ENCODE assay signal across 8 cellular contexts in genomic region chr16:30417447-30418349, GRCh38. TPM values are rescaled to one million over a fixed set of nuclear protein-coding genes. Genes with fewer than 3 reads are reported as not detected.
A peak's percentile ranks its signal among the peaks of the same experiment; 100 is the strongest.
DNase-seq lines count a peak whose midpoint lies in the region; ATAC-seq lines count a peak whose summit lies in the region.

No MANE protein-coding gene starts in this region.

- peaks cover 28% of the 10 kb centered on the region for H3K36me3 Mint-ChIP-seq in activated naive CD4-positive, alpha-beta T cell treated with anti-CD3 and anti-CD28 coated beads for 36 hours (ENCODE audit: low read depth)

- ATAC-seq in GM21360 (IDR thresholded peaks at IDR 0.05; ENCODE audit: unreplicated experiment): peak; percentile 80

- intact Hi-C loops in activated naive CD4-positive, alpha-beta T cell treated with anti-CD3 and anti-CD28 coated beads for 36 hours (cut with micrococcal nuclease): no loop called here

- 2% methylated on average over 142 of the region's 142 CpGs for WGBS in HUES64

- H3K9me3 Mint-ChIP-seq in activated naive CD4-positive, alpha-beta T cell treated with anti-CD3 and anti-CD28 coated beads for 36 hours: no peaks in the 10 kb centered on the region

- H3K4me1 ChIP-seq in HUES64 (ENCODE audit: insufficient read depth, low read length): 0 out of 2 replicates have a peak, but pooled peaks cover 4% of the 10 kb centered on the region

- CTCF ChIA-PET in activated naive CD4-positive, alpha-beta T cell treated with anti-CD3 and anti-CD28 coated beads for 36 hours (lab: Charles Lee): interaction anchor here (1.0 to 4.0 kb wide), 9 partner anchors 9 to 325 kb away, joined by 3 to 27 read pairs (median 4); partner anchors contain the start of genes DCTPP1 and ZNF771

- H3K4me1 Mint-ChIP-seq in activated naive CD4-positive, alpha-beta T cell treated with anti-CD3 and anti-CD28 coated beads for 36 hours (ENCODE audit: low read depth): peaks cover 31% of the 10 kb centered on the region

- H3K4me3 ChIP-seq in HUES64 (ENCODE audit: low read length): peak overlapping the region; percentile 56

- H3K9ac ChIP-seq in HUES64 (ENCODE audit: low read depth, low read length): peak overlapping the region; percentile 64

- peaks cover 41% of the 10 kb centered on the region for H3K36me3 ChIP-seq in HUES64 (ENCODE audit: insufficient read depth, low read length)

- DNase-seq in Caki2 (ENCODE audit: low read depth) (peak; percentile 98), SHP77 (lab: John Stamatoyannopoulos, UW) (peak; percentile 96 to 97), germinal center (ENCODE audit: low spot score) (peak; percentile 90), occipital lobe (lab: John Stamatoyannopoulos, UW) (peak; percentile 82), superior temporal gyrus (ENCODE audit: extremely low spot score) (peak; percentile 81)
- peak; percentile 85 for DNase-seq in activated naive CD4-positive, alpha-beta T cell treated with anti-CD3 and anti-CD28 coated beads for 36 hours

- in situ Hi-C loops in Caki2 (cut with HindIII; ENCODE audit: low pct_unique_long_range_greater_than_20kb, low sequenced_read_pairs): no loop called here

- H3K27ac Mint-ChIP-seq in activated naive CD4-positive, alpha-beta T cell treated with anti-CD3 and anti-CD28 coated beads for 36 hours: no peak overlapping the region

- no peaks in the 10 kb centered on the region for H3K27me3 Mint-ChIP-seq in activated naive CD4-positive, alpha-beta T cell treated with anti-CD3 and anti-CD28 coated beads for 36 hours (ENCODE audit: low read depth)

- H3K9me3 ChIP-seq in HUES64 (ENCODE audit: insufficient read depth, low read depth, low read length): no peaks in the 10 kb centered on the region

- H3K27me3 ChIP-seq in HUES64 (ENCODE audit: insufficient read depth, low read length): no peaks in the 10 kb centered on the region

- peak overlapping the region; percentile 52 for H3K4me3 Mint-ChIP-seq in activated naive CD4-positive, alpha-beta T cell treated with anti-CD3 and anti-CD28 coated beads for 36 hours

- H3K27ac ChIP-seq in HUES64 (ENCODE audit: low read depth, low read length): peak overlapping the region; percentile 83; the same call in 1 of the 2 replicates

RNA-seq across cellular contexts. Expression of gene ZNF771, which starts 10.3 kb away (rescaled TPM):
- total RNA-seq in Caki2 (2014; rRNA removed; shearing (Covaris generic); ENCODE audit: low replicate concordance): 13.2 and 35.7 TPM in 2 replicates
- 8.5 TPM for polyA plus RNA-seq in HUES64 (2013, experiment 1 of 2)
- polyA plus RNA-seq in HUES64 (2013, experiment 2 of 2): 7.9 TPM
- total RNA-seq in activated naive CD4-positive, alpha-beta T cell treated with anti-CD3 and anti-CD28 coated beads for 36 hours: 1 to 10 TPM; 3.4 to 4.7 TPM
- 6.9 TPM for total RNA-seq in occipital lobe

RNA-seq across cellular contexts. Expression of gene DCTPP1, which starts 12.1 kb away (rescaled TPM):
- total RNA-seq in Caki2 (2014; rRNA removed; shearing (Covaris generic); ENCODE audit: low replicate concordance): 161 and 164 TPM in 2 replicates
- 89.0 TPM for polyA plus RNA-seq in HUES64 (2013, experiment 1 of 2)
- polyA plus RNA-seq in HUES64 (2013, experiment 2 of 2): 68.5 TPM
- total RNA-seq in activated naive CD4-positive, alpha-beta T cell treated with anti-CD3 and anti-CD28 coated beads for 36 hours: 10 to 100 TPM; 69.9 to 73.0 TPM
- total RNA-seq in occipital lobe: 29.8 TPM

RNA-seq across cellular contexts. Expression of gene ZNF48, which starts 22.5 kb away (rescaled TPM):
- total RNA-seq in Caki2 (2014; rRNA removed; shearing (Covaris generic); ENCODE audit: low replicate concordance): 34.6 and 35.6 TPM in 2 replicates
- polyA plus RNA-seq in HUES64 (2013, experiment 1 of 2): 40.2 TPM
- 36.1 TPM for polyA plus RNA-seq in HUES64 (2013, experiment 2 of 2)
- 1 to 10 TPM; 5.3 to 6.0 TPM for total RNA-seq in activated naive CD4-positive, alpha-beta T cell treated with anti-CD3 and anti-CD28 coated beads for 36 hours
- total RNA-seq in occipital lobe: 32.0 TPM

RNA-seq across cellular contexts. Expression of gene SEPHS2, which starts 28.0 kb away (rescaled TPM):
- 116 and 127 TPM in 2 replicates for total RNA-seq in Caki2 (2014; rRNA removed; shearing (Covaris generic); ENCODE audit: low replicate concordance)
- 38.1 TPM for polyA plus RNA-seq in HUES64 (2013, experiment 1 of 2)
- polyA plus RNA-seq in HUES64 (2013, experiment 2 of 2): 37.0 TPM
- total RNA-seq in activated naive CD4-positive, alpha-beta T cell treated with anti-CD3 and anti-CD28 coated beads for 36 hours: 10 to 100 TPM; 37.8 to 39.2 TPM
- total RNA-seq in occipital lobe: 12.3 TPM

RNA-seq across cellular contexts. Expression of gene SEPTIN1, which starts 35.3 kb away (rescaled TPM):
- total RNA-seq in Caki2 (2014; rRNA removed; shearing (Covaris generic); ENCODE audit: low replicate concordance): not detected in 2 replicates
- polyA plus RNA-seq in HUES64 (2013, experiment 1 of 2): 0.65 TPM
- 2.0 TPM for polyA plus RNA-seq in HUES64 (2013, experiment 2 of 2)
- total RNA-seq in activated naive CD4-positive, alpha-beta T cell treated with anti-CD3 and anti-CD28 coated beads for 36 hours: 100 to 1,000 TPM; 133 to 134 TPM
- under 0.01 TPM for total RNA-seq in occipital lobe

Comparison
In these comparisons a context has a peak if more than half of its experiments do, and no peak if none do; other contexts are left out.
1. Peak in every context shown above with its lines: DNase-seq, ATAC-seq, H3K4me3 ChIP-seq and H3K27ac ChIP-seq.